ENCODE assay signal across 19 cellular contexts in the genomic region with DNA sequence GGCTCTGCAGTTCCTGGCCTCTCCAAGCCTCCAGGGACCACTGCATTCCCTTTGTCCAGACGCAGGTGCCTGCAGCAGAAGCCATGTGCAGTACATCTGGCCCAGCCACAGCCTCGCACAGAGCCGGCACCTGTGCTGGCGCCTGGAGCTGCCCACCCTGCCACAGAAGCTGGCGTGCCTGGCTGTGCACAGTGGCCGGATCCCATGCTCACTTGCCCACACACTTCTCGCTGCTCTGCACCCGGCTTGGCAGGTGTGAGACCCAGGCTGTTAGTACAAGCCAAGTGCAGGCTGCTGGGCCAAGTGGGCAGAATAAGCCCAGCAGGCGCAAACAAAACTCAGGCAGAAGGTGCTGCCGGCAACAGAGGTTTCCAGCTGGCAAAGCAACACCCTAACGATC.
A peak's percentile ranks its signal among the peaks of the same experiment; 100 is the strongest.
DNase-seq lines count a peak whose midpoint lies in the region; TF ChIP-seq lines count a peak whose summit lies in the region.
"Had no signal": no experiment of that assay in that cellular context is flagged by ENCODE, and none has a peak within 500 bp of the region (broad histone marks: within the 10 kb centered on the region; RNA-seq: fewer than 3 reads in every experiment).

No MANE protein-coding gene starts in this region.

- H4K20me1 ChIP-seq in H9 (ENCODE audit: control insufficient read depth, insufficient read depth, insufficient read length) = no peaks in the 10 kb centered on the region

- DNase-seq in H9 (no peak), NCI-H345 (lab: John Stamatoyannopoulos, UW) (peak; percentile 61), cerebellum (ENCODE audit: low spot score) (peak; percentile 46), neuronal stem cell (ENCODE audit: low spot score) (no peak), LoVo (ENCODE audit: low spot score) (no peak), H4 (ENCODE audit: low spot score) (no peak)
- DNase-seq in activated effector memory CD4-positive, alpha-beta T cell treated with anti-CD3 and anti-CD28 coated beads, Interleukin-2, amount 50 U/mL, for 16 hours = no peak
- DNase-seq in central memory CD4-positive, alpha-beta T cell = no peak
- DNase-seq: activated CD4-positive, CD25-positive, alpha-beta regulatory T cell; activated naive CD8-positive, alpha-beta T cell treated with anti-CD3 and anti-CD28 coated beads, Interleukin-2, amount 50 U/mL, for 24 hours; COR-L47; HFFc6; KG1; NCI-H226; OCI-M1; sigmoid colon had no signal

- H2BK20ac ChIP-seq in H9 (ENCODE audit: low read depth, low read length, poor library complexity, severe bottlenecking) = no peak overlapping the region

- no peak overlapping the region for H3T11ph ChIP-seq in H9 (ENCODE audit: low read length)

- no peak overlapping the region for H3K4me2 ChIP-seq in H9 (ENCODE audit: insufficient read depth, insufficient read length, low read length)
- no peak overlapping the region for H3K4me2 ChIP-seq in neuronal stem cell (ENCODE audit: insufficient read depth, low read length, poor library complexity, severe bottlenecking)

- H3K56ac ChIP-seq in H9 (ENCODE audit: insufficient read length, low read depth, low read length) = no peak overlapping the region

- peak overlapping the region; percentile 96 for H2AK5ac ChIP-seq in H9 (ENCODE audit: insufficient read length, low read length)
- H2AK5ac ChIP-seq in neuronal stem cell (ENCODE audit: low read depth, low read length) = no peak overlapping the region

- no peak overlapping the region for H2BK5ac ChIP-seq in H9 (ENCODE audit: insufficient read length, low read length)
- no peak overlapping the region for H2BK5ac ChIP-seq in neuronal stem cell (ENCODE audit: low read length)

- H3K4me1 Mint-ChIP-seq in H9 = peaks cover 5 to 10% of the 10 kb centered on the region in 2 experiments
- H3K4me1 Mint-ChIP-seq: activated naive CD8-positive, alpha-beta T cell treated with anti-CD3 and anti-CD28 coated beads, Interleukin-2, amount 50 U/mL, for 24 hours; activated T-helper 17 cell treated with anti-CD3 and anti-CD28 coated beads, Interleukin-2, amount 50 U/mL, for 72 hours had no signal

- H3K9me3 ChIP-seq in H9 (ENCODE audit: control insufficient read depth, low read depth, low read length) (no peaks in the 10 kb centered on the region), neuronal stem cell (replicated peaks in 1 of 2; ENCODE audit: control insufficient read depth in 2 of 2, insufficient read depth in 1 of 2, low read depth in 1 of 2, low read length in 2 of 2) (no peaks in the 10 kb centered on the region)
- H3K9me3 ChIP-seq: sigmoid colon, vagina had no signal

- no peak overlapping the region for H4K8ac ChIP-seq in H9 (replicated peaks; ENCODE audit: insufficient read length, low read depth, low read length)
- H4K8ac ChIP-seq in neuronal stem cell (ENCODE audit: low read depth, low read length) = no peak overlapping the region

- peaks cover 4% of the 10 kb centered on the region for H3K23me2 ChIP-seq in H9 (ENCODE audit: insufficient read length, low read depth, low read length, poor library complexity, severe bottlenecking)

- no peaks in the 10 kb centered on the region for H3K36me3 ChIP-seq in neuronal stem cell (replicated peaks in 1 of 2; ENCODE audit: control insufficient read depth in 2 of 2, insufficient read depth in 2 of 2, low read length in 2 of 2)
- H3K36me3 ChIP-seq: sigmoid colon, vagina had no signal

- H3K18ac ChIP-seq in H9 (ENCODE audit: insufficient read length, low read depth, low read length) (no peak overlapping the region), neuronal stem cell (ENCODE audit: low read length) (peak overlapping the region; percentile 83)

- H2BK120ac ChIP-seq in H9 (ENCODE audit: low read depth, low read length, poor library complexity, severe bottlenecking) (no peak overlapping the region), neuronal stem cell (ENCODE audit: low read depth, low read length) (no peak overlapping the region)

- no peak overlapping the region for H2BK12ac ChIP-seq in H9 (ENCODE audit: insufficient read length, low read depth, low read length)
- H2BK12ac ChIP-seq in neuronal stem cell (ENCODE audit: low read length) = no peak overlapping the region

- H3K4me3 Mint-ChIP-seq in H9 = no peak overlapping the region
- H3K4me3 Mint-ChIP-seq: activated naive CD8-positive, alpha-beta T cell treated with anti-CD3 and anti-CD28 coated beads, Interleukin-2, amount 50 U/mL, for 24 hours; activated T-helper 17 cell treated with anti-CD3 and anti-CD28 coated beads, Interleukin-2, amount 50 U/mL, for 72 hours; HFFc6 had no signal

- H4K91ac ChIP-seq in H9 (ENCODE audit: insufficient read length, low read depth, low read length) = no peak overlapping the region
- no peak overlapping the region for H4K91ac ChIP-seq in neuronal stem cell (ENCODE audit: low read depth, low read length, poor library complexity)

- no peaks in the 10 kb centered on the region for H3K36me3 Mint-ChIP-seq in H9 (ENCODE audit: insufficient read depth in 1 of 3, low read depth in 3 of 3)

- no peaks in the 10 kb centered on the region for H3K27me3 ChIP-seq in H9 (ENCODE audit: insufficient read depth, low read length)
- no peaks in the 10 kb centered on the region for H3K27me3 ChIP-seq in neuronal stem cell (ENCODE audit: control insufficient read depth in 3 of 3, insufficient read depth in 3 of 3, low read depth in 1 of 3, low read length in 3 of 3)
- H3K27me3 ChIP-seq: sigmoid colon, vagina had no signal

- no peak for TF ChIP-seq CTCF in H9 (conservative IDR thresholded peaks at IDR 0.05)

- H2AFZ ChIP-seq in H9 (ENCODE audit: low read length) (no peak overlapping the region), neuronal stem cell (ENCODE audit: low read length) (no peak overlapping the region)

- no peaks in the 10 kb centered on the region for H3K79me2 ChIP-seq in H9 (ENCODE audit: insufficient read depth, low read length)

- no peaks in the 10 kb centered on the region for H3K4me1 ChIP-seq in H9 (ENCODE audit: insufficient read depth, low read length)
- peaks cover 0 to under 1% of the 10 kb centered on the region in 2 donors for H3K4me1 ChIP-seq in neuronal stem cell (ENCODE audit: control insufficient read depth in 2 of 2, insufficient read depth in 1 of 2, low read depth in 1 of 2, low read length in 2 of 2)
- H3K4me1 ChIP-seq: sigmoid colon, vagina had no signal

- H3K4ac ChIP-seq in H9 (ENCODE audit: low read depth, low read length) (no peak overlapping the region; the same call in 1 of the 2 replicates), neuronal stem cell (ENCODE audit: low read length) (no peak overlapping the region)

- H3K27ac Mint-ChIP-seq in H9 = no peak overlapping the region
- H3K27ac Mint-ChIP-seq: activated naive CD8-positive, alpha-beta T cell treated with anti-CD3 and anti-CD28 coated beads, Interleukin-2, amount 50 U/mL, for 24 hours; activated T-helper 17 cell treated with anti-CD3 and anti-CD28 coated beads, Interleukin-2, amount 50 U/mL, for 72 hours; HFFc6 had no signal

- H2BK15ac ChIP-seq in H9 (ENCODE audit: low read depth, low read length) (no peak overlapping the region), neuronal stem cell (ENCODE audit: low read length) (no peak overlapping the region)

- H4K5ac ChIP-seq in H9 (ENCODE audit: insufficient read length, low read depth, low read length) = no peak overlapping the region

- H3K9me3 Mint-ChIP-seq in H9 = no peaks in the 10 kb centered on the region
- H3K9me3 Mint-ChIP-seq: activated naive CD8-positive, alpha-beta T cell treated with anti-CD3 and anti-CD28 coated beads, Interleukin-2, amount 50 U/mL, for 24 hours; activated T-helper 17 cell treated with anti-CD3 and anti-CD28 coated beads, Interleukin-2, amount 50 U/mL, for 72 hours; HFFc6 had no signal

- H3K4me3 ChIP-seq in neuronal stem cell (ENCODE audit: low read length in 2 of 2) = no peak overlapping the region
- H3K4me3 ChIP-seq: sigmoid colon, SK-N-MC, vagina had no signal

- no peak overlapping the region for H3K23ac ChIP-seq in H9 (ENCODE audit: insufficient read length, low read depth, low read length)
- peak overlapping the region; percentile 57 for H3K23ac ChIP-seq in neuronal stem cell (ENCODE audit: low read depth, low read length, poor library complexity)

- no peak overlapping the region for H3K9ac ChIP-seq in H9 (ENCODE audit: extremely low read depth, insufficient read length, low read length)
- no peak overlapping the region for H3K9ac ChIP-seq in neuronal stem cell (ENCODE audit: low read depth, low read length, poor library complexity)

- H3K14ac ChIP-seq in H9 (ENCODE audit: insufficient read depth, low read length) = no peak overlapping the region
- H3K14ac ChIP-seq in neuronal stem cell (ENCODE audit: low read length) = peak overlapping the region; percentile 87

- H3K27ac ChIP-seq in H9 (ENCODE audit: insufficient read length, low read depth, low read length) = no peak overlapping the region
- no peak overlapping the region for H3K27ac ChIP-seq in neuronal stem cell (replicated peaks; ENCODE audit: low read length)
- H3K27ac ChIP-seq: sigmoid colon, SK-N-MC, vagina had no signal

- H3K27me3 Mint-ChIP-seq in H9 (ENCODE audit: low read depth) = no peaks in the 10 kb centered on the region; the same call in 1 of the 2 replicates

- WGBS in H9 (ENCODE audit: extremely low coverage, insufficient read length, low lambda C conversion rate) = no CpG with 5 or more reads among the region's 11 CpGs
- no CpG with 5 or more reads among the region's 11 CpGs for WGBS in neuronal stem cell (ENCODE audit: extremely low coverage in 2 of 2, insufficient read length in 2 of 2, insufficient replicate concordance in 1 of 2), 2 donors

- H3K79me1 ChIP-seq in H9 (ENCODE audit: insufficient read depth, low read depth, low read length, poor library complexity, severe bottlenecking) (no peaks in the 10 kb centered on the region), neuronal stem cell (ENCODE audit: low read depth, low read length) (no peaks in the 10 kb centered on the region)

Comparison
In these comparisons a context has a peak if more than half of its experiments do, and no peak if none do; other contexts are left out.
1. DNase-seq: peak in NCI-H345 (single experiment) and cerebellum (single experiment); none in H9 (single experiment), neuronal stem cell (single experiment), activated effector memory CD4-positive, alpha-beta T cell treated with anti-CD3 and anti-CD28 coated beads, Interleukin-2, amount 50 U/mL, for 16 hours (single experiment), LoVo (single experiment), central memory CD4-positive, alpha-beta T cell (single experiment) and H4 (single experiment).